ENCODE assay signal across 11 cellular contexts in the genomic region with DNA sequence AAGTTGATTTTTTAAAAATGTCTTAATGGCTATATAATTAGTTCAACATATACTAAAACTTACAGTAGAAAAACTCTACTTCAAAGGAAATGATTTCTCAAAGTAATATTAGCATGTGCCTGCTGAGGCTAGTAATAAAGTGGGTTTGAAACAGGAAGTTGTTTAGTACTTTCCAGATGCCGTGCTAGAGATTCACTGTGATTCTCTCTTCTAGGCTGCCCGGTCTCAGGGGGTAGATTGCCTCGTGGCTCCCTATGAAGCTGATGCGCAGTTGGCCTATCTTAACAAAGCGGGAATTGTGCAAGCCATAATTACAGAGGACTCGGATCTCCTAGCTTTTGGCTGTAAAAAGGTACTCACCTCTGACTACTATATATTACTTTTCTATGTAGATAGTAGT. TPM values are rescaled to one million over a fixed set of nuclear protein-coding genes. Genes with fewer than 3 reads are reported as not detected.
DNase-seq lines count a peak whose midpoint lies in the region; ATAC-seq and TF ChIP-seq lines count a peak whose summit lies in the region.
"Had no signal": no experiment of that assay in that cellular context is flagged by ENCODE, and none has a peak within 500 bp of the region (broad histone marks: within the 10 kb centered on the region; RNA-seq: fewer than 3 reads in every experiment).

No MANE protein-coding gene starts in this region.

- H3K9ac ChIP-seq in mesenchymal stem cell (ENCODE audit: low read length) = peak overlapping the region; percentile 63

- H2BK15ac ChIP-seq in mesenchymal stem cell (ENCODE audit: low read depth, poor library complexity, severe bottlenecking) = no peak overlapping the region

- H3K4ac ChIP-seq in mesenchymal stem cell (ENCODE audit: low read depth in 1 of 2, low read length in 2 of 2) = no peak overlapping the region

- DNase-seq in MV-4-11 (lab: John Stamatoyannopoulos, UW) (peak; percentile 34), mesenchymal stem cell (no peak), hypothalamus (lab: John Stamatoyannopoulos, UW) (no peak), GM19240 (ENCODE audit: insufficient read length, low spot score) (no peak), spleen (no peak)
- DNase-seq: activated gamma-delta T cell, EL, gastrocnemius medialis had no signal

- ATAC-seq in GM18907 (IDR thresholded peaks at IDR 0.05; ENCODE audit: unreplicated experiment) = peak; percentile 84
- ATAC-seq in HG02642 (IDR thresholded peaks at IDR 0.05; ENCODE audit: poor library complexity, unreplicated experiment) = peak; percentile 78
- ATAC-seq: gastrocnemius medialis had no signal

- H3K9me3 ChIP-seq in mesenchymal stem cell (ENCODE audit: control insufficient read depth, low read length) (no peaks in the 10 kb centered on the region), spleen (no peaks in the 10 kb centered on the region)
- H3K9me3 ChIP-seq: gastrocnemius medialis, neutrophil had no signal

- no peak overlapping the region for H2BK120ac ChIP-seq in mesenchymal stem cell (ENCODE audit: low read depth, low read length)

- H3K27ac ChIP-seq in mesenchymal stem cell (ENCODE audit: low read length, poor library complexity, severe bottlenecking) = no peak overlapping the region
- no peak overlapping the region for H3K27ac ChIP-seq in spleen
- H3K27ac ChIP-seq: gastrocnemius medialis, neutrophil had no signal

- WGBS in mesenchymal stem cell = 83% methylated on average over 4 of the region's 6 CpGs
- WGBS in spleen, 5 donors = 68 to 75% (median 73%) methylated on average over 6 of the region's 6 CpGs

- no peak overlapping the region for H3K4me2 ChIP-seq in mesenchymal stem cell (ENCODE audit: low read length, poor library complexity, severe bottlenecking)

- no peaks in the 10 kb centered on the region for H3K27me3 ChIP-seq in mesenchymal stem cell (ENCODE audit: control insufficient read depth in 1 of 2, insufficient read depth in 1 of 2, low read length in 2 of 2)
- no peaks in the 10 kb centered on the region for H3K27me3 ChIP-seq in spleen (replicated peaks in 1 of 7)
- H3K27me3 ChIP-seq: gastrocnemius medialis, neutrophil had no signal

- no peak overlapping the region for H3K18ac ChIP-seq in mesenchymal stem cell (ENCODE audit: low read depth in 1 of 2, low read length in 2 of 2)

- no peak overlapping the region for H2BK5ac ChIP-seq in mesenchymal stem cell (ENCODE audit: low read depth, low read length, poor library complexity, severe bottlenecking)

- no peak overlapping the region for H2AFZ ChIP-seq in mesenchymal stem cell (ENCODE audit: low read depth, low read length)

- TF ChIP-seq CTCF in spleen (IDR thresholded peaks at IDR 0.05 in 8 of 11, conservative IDR thresholded peaks at IDR 0.05 in 3 of 11) = no peak

- H3K14ac ChIP-seq in mesenchymal stem cell (ENCODE audit: low read length in 2 of 2) = no peak overlapping the region

- peaks cover 3% of the 10 kb centered on the region for H3K4me1 ChIP-seq in mesenchymal stem cell (ENCODE audit: control insufficient read depth, insufficient read depth, low read depth, low read length)
- no peaks in the 10 kb centered on the region for H3K4me1 ChIP-seq in spleen
- H3K4me1 ChIP-seq: gastrocnemius medialis had no signal

- H3K79me1 ChIP-seq in mesenchymal stem cell (replicated peaks; ENCODE audit: low read length, poor library complexity, severe bottlenecking) = peaks cover 8% of the 10 kb centered on the region

- no peak overlapping the region for H4K91ac ChIP-seq in mesenchymal stem cell (ENCODE audit: low read length)

- TF ChIP-seq POLR2A in spleen (IDR thresholded peaks at IDR 0.05) = no peak

- no peak overlapping the region for H3K23ac ChIP-seq in mesenchymal stem cell (ENCODE audit: low read length in 2 of 2)

- H4K8ac ChIP-seq in mesenchymal stem cell (ENCODE audit: low read length) = no peak overlapping the region

- no peak overlapping the region for H2BK12ac ChIP-seq in mesenchymal stem cell (ENCODE audit: low read length in 2 of 2)

- intact Hi-C loops in spleen (cut with DNase I; ENCODE audit: low total_unique reads) = no loop called here

- no peak overlapping the region for H2AK5ac ChIP-seq in mesenchymal stem cell (ENCODE audit: low read length, severe bottlenecking)

- H3K4me3 ChIP-seq in mesenchymal stem cell (ENCODE audit: insufficient read depth in 1 of 2, low read depth in 1 of 2, low read length in 2 of 2) = no peak overlapping the region
- no peak overlapping the region for H3K4me3 ChIP-seq in spleen
- H3K4me3 ChIP-seq: gastrocnemius medialis had no signal

- H3K36me3 ChIP-seq in mesenchymal stem cell (ENCODE audit: control insufficient read depth in 1 of 2, insufficient read depth in 2 of 2, low read depth in 1 of 2, low read length in 2 of 2) = peaks cover 2 to 9% of the 10 kb centered on the region in 2 experiments
- peaks cover 0 to 33% (median 0%) of the 10 kb centered on the region in 6 donors for H3K36me3 ChIP-seq in spleen
- H3K36me3 ChIP-seq: gastrocnemius medialis had no signal

RNA-seq across cellular contexts. Expression of a gene that starts 9.1 kb away (rescaled TPM):
- polyA plus RNA-seq in mesenchymal stem cell (2013, experiment 1 of 2) = 2.1 TPM
- polyA plus RNA-seq in mesenchymal stem cell (2013, experiment 2 of 2) = 1.7 TPM
- 1 to 10 TPM in 6 of 7 donors, under 1 TPM in 1; 0.85 to 4.4 (median 1.7) TPM for total RNA-seq in spleen
- polyA plus RNA-seq in spleen = 1 to 10 TPM in 2 of 3 donors, under 1 TPM in 1; 0.35 to 1.3 (median 1.2) TPM
